ENCODE assay signal across 16 cellular contexts in the genomic region with DNA sequence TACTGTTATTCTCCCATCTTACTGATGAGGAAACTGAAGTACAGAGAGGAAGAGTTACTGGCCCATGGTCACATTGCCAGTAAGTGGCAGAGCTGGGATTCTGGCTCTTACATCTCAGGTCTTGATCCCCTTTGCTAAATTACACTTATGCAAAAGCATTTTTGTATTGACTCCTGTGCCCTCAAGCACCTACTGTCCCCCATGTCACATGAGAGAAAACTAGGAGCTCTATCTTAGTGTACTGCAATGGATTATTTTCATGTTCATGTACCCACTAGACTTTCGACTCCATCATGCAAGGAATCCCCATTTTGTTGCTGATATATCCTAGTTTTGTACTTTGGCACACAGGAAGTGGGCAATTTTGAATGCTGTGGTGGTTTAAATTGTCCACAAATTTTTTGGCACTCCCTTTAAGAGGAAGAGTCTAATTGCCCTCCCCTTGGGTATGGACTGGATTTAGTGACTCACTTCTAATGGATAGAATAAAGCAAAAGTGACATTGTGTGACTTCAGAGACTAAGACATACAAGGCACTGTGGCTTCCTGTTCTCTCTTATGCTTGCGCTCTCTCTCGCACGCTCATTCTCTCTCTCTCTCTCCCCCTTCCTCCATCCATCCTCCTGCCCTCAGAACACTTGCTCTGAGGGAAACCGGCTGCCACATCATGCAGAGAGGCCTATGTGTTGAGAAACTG. TPM values are rescaled to one million over a fixed set of nuclear protein-coding genes. Genes with fewer than 3 reads are reported as not detected.
A peak's percentile ranks its signal among the peaks of the same experiment; 100 is the strongest.
DNase-seq lines count a peak whose midpoint lies in the region; ATAC-seq and TF ChIP-seq lines count a peak whose summit lies in the region.
"Had no signal": no experiment of that assay in that cellular context is flagged by ENCODE, and none has a peak within 500 bp of the region (broad histone marks: within the 10 kb centered on the region; RNA-seq: fewer than 3 reads in every experiment).

No MANE protein-coding gene starts in this region.

- CTCF ChIA-PET in activated CD8-positive, alpha-beta memory T cell treated with anti-CD3 and anti-CD28 coated beads, Interleukin-2, amount 10 ng/mL, durations not matched to agents 7 days and 5 days (lab: Charles Lee), result no interaction called here

- peaks cover 23% of the 10 kb centered on the region for H3K36me3 Mint-ChIP-seq in activated CD8-positive, alpha-beta memory T cell treated with anti-CD3 and anti-CD28 coated beads, Interleukin-2, amount 10 ng/mL, durations not matched to agents 7 days and 5 days
- peaks cover 3% of the 10 kb centered on the region for H3K36me3 Mint-ChIP-seq in activated naive CD4-positive, alpha-beta T cell treated with anti-CD3 and anti-CD28 coated beads, Interleukin-2, amount 50 U/mL, for 24 hours
- no peaks in the 10 kb centered on the region for H3K36me3 Mint-ChIP-seq in stimulated activated effector memory CD8-positive, alpha-beta T cell treated with anti-CD3 and anti-CD28 coated beads, Interleukin-12 subunit alpha, Interleukin-12 subunit beta, amount 100 ng/mL, for 72 hours
- H3K36me3 Mint-ChIP-seq in progenitor cell of endocrine pancreas (ENCODE audit: insufficient read depth), result no peaks in the 10 kb centered on the region

- no peaks in the 10 kb centered on the region for H3K27me3 ChIP-seq in H7 (ENCODE audit: control insufficient read depth, insufficient read depth, low read length)
- no peaks in the 10 kb centered on the region; the same call in 1 of the 2 replicates for H3K27me3 ChIP-seq in HAP-1 (ENCODE audit: low read depth)
- H3K27me3 ChIP-seq: foreskin keratinocyte, left lung had no signal

- H3K9me3 ChIP-seq in HAP-1, result no peaks in the 10 kb centered on the region
- H3K9me3 ChIP-seq: left lung, SJSA1 had no signal

- H3K4me3 ChIP-seq in H7 (ENCODE audit: insufficient read depth, low read depth, low read length) (no peak overlapping the region), HAP-1 (no peak overlapping the region)
- H3K4me3 ChIP-seq: left lung, SJSA1, skin epidermis had no signal

- peak overlapping the region; percentile 89 for H3K27ac Mint-ChIP-seq in activated CD8-positive, alpha-beta memory T cell treated with anti-CD3 and anti-CD28 coated beads, Interleukin-2, amount 10 ng/mL, durations not matched to agents 7 days and 5 days
- peak overlapping the region; percentile 42 for H3K27ac Mint-ChIP-seq in activated naive CD4-positive, alpha-beta T cell treated with anti-CD3 and anti-CD28 coated beads, Interleukin-2, amount 50 U/mL, for 24 hours
- H3K27ac Mint-ChIP-seq in stimulated activated effector memory CD8-positive, alpha-beta T cell treated with anti-CD3 and anti-CD28 coated beads, Interleukin-12 subunit alpha, Interleukin-12 subunit beta, amount 100 ng/mL, for 72 hours, result peak overlapping the region; percentile 54
- no peak overlapping the region for H3K27ac Mint-ChIP-seq in progenitor cell of endocrine pancreas
- H3K27ac Mint-ChIP-seq: stimulated activated memory B cell treated with anti-CD40 and anti-IgM and Interleukin-4, amounts not matched to agents 10 μg/mL and 1 μg/mL and 100 μg/mL, for 72 hours had no signal

- H3K4me1 ChIP-seq in HAP-1, result no peaks in the 10 kb centered on the region
- H3K4me1 ChIP-seq: foreskin keratinocyte, SJSA1 had no signal

- no peak for TF ChIP-seq CTCF in progenitor cell of endocrine pancreas (IDR thresholded peaks at IDR 0.05; ENCODE audit: unreplicated experiment)

- H3K4me3 Mint-ChIP-seq in activated CD8-positive, alpha-beta memory T cell treated with anti-CD3 and anti-CD28 coated beads, Interleukin-2, amount 10 ng/mL, durations not matched to agents 7 days and 5 days, result no peak overlapping the region
- H3K4me3 Mint-ChIP-seq in activated naive CD4-positive, alpha-beta T cell treated with anti-CD3 and anti-CD28 coated beads, Interleukin-2, amount 50 U/mL, for 24 hours, result peak overlapping the region; percentile 57
- H3K4me3 Mint-ChIP-seq in stimulated activated effector memory CD8-positive, alpha-beta T cell treated with anti-CD3 and anti-CD28 coated beads, Interleukin-12 subunit alpha, Interleukin-12 subunit beta, amount 100 ng/mL, for 72 hours, result peak overlapping the region; percentile 49
- H3K4me3 Mint-ChIP-seq in progenitor cell of endocrine pancreas (ENCODE audit: low read depth), result no peak overlapping the region
- H3K4me3 Mint-ChIP-seq: stimulated activated memory B cell treated with anti-CD40 and anti-IgM and Interleukin-4, amounts not matched to agents 10 μg/mL and 1 μg/mL and 100 μg/mL, for 72 hours had no signal

- peak; percentile 59 for ATAC-seq in activated CD8-positive, alpha-beta memory T cell treated with anti-CD3 and anti-CD28 coated beads, Interleukin-2, amount 10 ng/mL, durations not matched to agents 7 days and 5 days
- peak; percentile 58 for ATAC-seq in stimulated activated effector memory CD8-positive, alpha-beta T cell treated with anti-CD3 and anti-CD28 coated beads, Interleukin-12 subunit alpha, Interleukin-12 subunit beta, amount 100 ng/mL, for 72 hours
- ATAC-seq: foreskin keratinocyte; left lung; stimulated activated memory B cell treated with anti-CD40 and anti-IgM and Interleukin-4, amounts not matched to agents 10 μg/mL and 1 μg/mL and 100 μg/mL, for 72 hours had no signal

- peaks cover 37% of the 10 kb centered on the region for H3K4me1 Mint-ChIP-seq in activated CD8-positive, alpha-beta memory T cell treated with anti-CD3 and anti-CD28 coated beads, Interleukin-2, amount 10 ng/mL, durations not matched to agents 7 days and 5 days
- peaks cover 41% of the 10 kb centered on the region for H3K4me1 Mint-ChIP-seq in activated naive CD4-positive, alpha-beta T cell treated with anti-CD3 and anti-CD28 coated beads, Interleukin-2, amount 50 U/mL, for 24 hours
- H3K4me1 Mint-ChIP-seq in stimulated activated effector memory CD8-positive, alpha-beta T cell treated with anti-CD3 and anti-CD28 coated beads, Interleukin-12 subunit alpha, Interleukin-12 subunit beta, amount 100 ng/mL, for 72 hours, result peaks cover 42% of the 10 kb centered on the region
- H3K4me1 Mint-ChIP-seq in progenitor cell of endocrine pancreas (ENCODE audit: low read depth), result no peaks in the 10 kb centered on the region

- in situ Hi-C loops in HAP-1 (cut with MboI; ENCODE audit: low sequenced_read_pairs), result no loop called here

- no peak for DNase-seq in activated CD8-positive, alpha-beta memory T cell treated with anti-CD3 and anti-CD28 coated beads, Interleukin-2, amount 10 ng/mL, durations not matched to agents 7 days and 5 days
- DNase-seq in activated CD8-positive, alpha-beta memory T cell treated with anti-CD3 and anti-CD28 coated beads for 24 hours, result no peak
- DNase-seq in NCI-H69 (lab: John Stamatoyannopoulos, UW) (peak; percentile 12), H7 (no peak), progenitor cell of endocrine pancreas (ENCODE audit: low spot score, unreplicated experiment) (no peak), HAP-1 (ENCODE audit: low spot score in 2 of 2) (no peak)
- DNase-seq in stimulated activated effector memory CD8-positive, alpha-beta T cell treated with anti-CD3 and anti-CD28 coated beads, Interleukin-12 subunit alpha, Interleukin-12 subunit beta, amount 100 ng/mL, for 72 hours (ENCODE audit: low spot score in 2 of 2), result no peak
- DNase-seq: activated CD8-positive, alpha-beta memory T cell treated with anti-CD3 and anti-CD28 coated beads, Interleukin-2, amount 50 U/mL, for 4 hours; foreskin keratinocyte; left lung; NCI-H1436 treated with DMSO at 0.1 percent for 48 hours; NCI-H345 had no signal

- peaks cover 5% of the 10 kb centered on the region for H3K27me3 Mint-ChIP-seq in activated CD8-positive, alpha-beta memory T cell treated with anti-CD3 and anti-CD28 coated beads, Interleukin-2, amount 10 ng/mL, durations not matched to agents 7 days and 5 days
- H3K27me3 Mint-ChIP-seq in activated naive CD4-positive, alpha-beta T cell treated with anti-CD3 and anti-CD28 coated beads, Interleukin-2, amount 50 U/mL, for 24 hours, result no peaks in the 10 kb centered on the region
- peaks cover 11% of the 10 kb centered on the region for H3K27me3 Mint-ChIP-seq in progenitor cell of endocrine pancreas
- H3K27me3 Mint-ChIP-seq: stimulated activated memory B cell treated with anti-CD40 and anti-IgM and Interleukin-4, amounts not matched to agents 10 μg/mL and 1 μg/mL and 100 μg/mL, for 72 hours had no signal

- H3K36me3 ChIP-seq in H7 (replicated peaks; ENCODE audit: control insufficient read depth, insufficient read depth, low read length) (no peaks in the 10 kb centered on the region), HAP-1 (replicated peaks) (no peaks in the 10 kb centered on the region)
- H3K36me3 ChIP-seq: left lung, SJSA1 had no signal

- peaks cover 2% of the 10 kb centered on the region for H3K9me3 Mint-ChIP-seq in activated CD8-positive, alpha-beta memory T cell treated with anti-CD3 and anti-CD28 coated beads, Interleukin-2, amount 10 ng/mL, durations not matched to agents 7 days and 5 days (ENCODE audit: low read depth)
- H3K9me3 Mint-ChIP-seq in activated naive CD4-positive, alpha-beta T cell treated with anti-CD3 and anti-CD28 coated beads, Interleukin-2, amount 50 U/mL, for 24 hours, result peaks cover 7% of the 10 kb centered on the region
- peaks cover 3% of the 10 kb centered on the region for H3K9me3 Mint-ChIP-seq in stimulated activated effector memory CD8-positive, alpha-beta T cell treated with anti-CD3 and anti-CD28 coated beads, Interleukin-12 subunit alpha, Interleukin-12 subunit beta, amount 100 ng/mL, for 72 hours
- peaks cover 3% of the 10 kb centered on the region for H3K9me3 Mint-ChIP-seq in progenitor cell of endocrine pancreas (ENCODE audit: low read depth)

RNA-seq across cellular contexts. Expression of a gene that starts 43.5 kb away (rescaled TPM):
- 100 to 1,000 TPM; 166 to 173 TPM for total RNA-seq in activated CD8-positive, alpha-beta memory T cell treated with anti-CD3 and anti-CD28 coated beads, Interleukin-2, amount 10 ng/mL, durations not matched to agents 7 days and 5 days
- 36.7 and 51.0 TPM in 2 replicates for total RNA-seq in H7 (2014; rRNA removed; shearing (Covaris generic))
- total RNA-seq in progenitor cell of endocrine pancreas, result 30.2 and 32.5 TPM in 2 replicates

Comparison
In these comparisons a context has a peak if more than half of its experiments do, and no peak if none do; other contexts are left out.
1. H3K4me3 Mint-ChIP-seq: peak in activated naive CD4-positive, alpha-beta T cell treated with anti-CD3 and anti-CD28 coated beads, Interleukin-2, amount 50 U/mL, for 24 hours (single experiment) and stimulated activated effector memory CD8-positive, alpha-beta T cell treated with anti-CD3 and anti-CD28 coated beads, Interleukin-12 subunit alpha, Interleukin-12 subunit beta, amount 100 ng/mL, for 72 hours (single experiment); none in activated CD8-positive, alpha-beta memory T cell treated with anti-CD3 and anti-CD28 coated beads, Interleukin-2, amount 10 ng/mL, durations not matched to agents 7 days and 5 days (single experiment) and progenitor cell of endocrine pancreas (single experiment).